ENCODE assay signal across 16 cellular contexts in the genomic region with DNA sequence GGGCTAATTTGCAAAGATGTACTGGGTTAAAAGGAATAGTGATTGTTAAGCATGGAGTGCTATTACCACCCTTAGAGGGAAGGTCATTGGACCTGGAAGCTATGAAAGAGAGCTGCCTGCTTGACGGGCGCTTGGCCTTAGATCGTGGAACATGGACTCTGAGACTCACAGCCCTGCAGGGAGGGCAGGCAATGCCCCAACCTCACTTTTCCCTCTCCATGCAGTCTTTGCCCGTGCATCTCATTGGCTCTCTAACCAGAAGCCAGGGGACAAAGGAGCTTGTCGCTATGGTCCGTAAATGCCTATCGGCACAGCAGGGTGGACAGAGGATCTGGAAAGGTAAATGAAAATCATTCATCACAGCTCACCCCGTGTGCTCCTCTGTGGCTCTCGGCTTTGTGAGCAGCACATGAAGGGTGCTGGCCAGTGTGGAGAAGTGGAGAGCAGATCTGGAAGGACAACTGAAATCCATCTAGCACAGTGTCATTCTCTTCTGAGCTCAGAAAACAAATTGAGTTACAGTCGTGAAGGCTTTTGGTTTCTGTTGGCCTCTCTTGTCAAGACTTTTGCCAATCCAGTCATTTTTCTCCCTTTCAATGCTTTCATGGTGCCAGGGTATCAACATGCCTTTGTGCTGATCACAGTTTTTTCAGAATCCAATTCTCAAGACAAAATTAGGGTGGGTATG.
A peak's percentile ranks its signal among the peaks of the same experiment; 100 is the strongest.
DNase-seq lines count a peak whose midpoint lies in the region; ATAC-seq and TF ChIP-seq lines count a peak whose summit lies in the region.
"Had no signal": no experiment of that assay in that cellular context is flagged by ENCODE, and none has a peak within 500 bp of the region (broad histone marks: within the 10 kb centered on the region; RNA-seq: fewer than 3 reads in every experiment).

No MANE protein-coding gene starts in this region.

- DNase-seq in A673 (ENCODE audit: low spot score), result no peak
- peak; percentile 66 for DNase-seq in NCI-H774 (lab: John Stamatoyannopoulos, UW)
- DNase-seq in neuronal stem cell (ENCODE audit: low spot score), result no peak
- no peak for DNase-seq in Kasumi-1 (lab: John Stamatoyannopoulos, UW)
- no peak for DNase-seq in inferior parietal cortex (ENCODE audit: extremely low spot score)
- no peak for DNase-seq in NCI-H1930 (lab: John Stamatoyannopoulos, UW)
- DNase-seq: activated CD4-positive, alpha-beta T cell treated with anti-CD3 and anti-CD28 coated beads for 48 hours; activated T-cell treated with anti-CD3 and anti-CD28 coated beads, Interleukin-2, amount 50 U/mL, for 1 hour; NCI-H1436; NCI-H524 treated with DMSO at 0.1 percent for 48 hours; RPMI8226; testis had no signal

- POLR2A ChIA-PET in A673 (lab: Charles Lee; ENCODE audit: low non-redundant PET), result interaction anchor here (0.8 kb wide), 1 partner anchor 179 kb away, joined by 3 read pairs; no protein-coding TSS in a partner anchor

- BruUV-seq in A673 (replicated peaks; lab: Mats Ljungman, UMichigan), result no TSS peak

- WGBS in gastroesophageal sphincter (ENCODE audit: low coverage in 1 of 2), 2 donors, result 20 to 68% methylated on average over 1 to 10 of the region's 10 CpGs
- WGBS in neuronal stem cell (ENCODE audit: extremely low coverage in 2 of 2, insufficient read length in 2 of 2, insufficient replicate concordance in 1 of 2), 2 donors, result no CpG with 5 or more reads among the region's 10 CpGs

- no peak for ATAC-seq in gastroesophageal sphincter
- no peak for ATAC-seq in GM21447 (IDR thresholded peaks at IDR 0.05; ENCODE audit: unreplicated experiment)

- peaks cover 52% of the 10 kb centered on the region for H3K4me1 ChIP-seq in A673 (ENCODE audit: insufficient read depth, low read length, poor library complexity, severe bottlenecking)
- H3K4me1 ChIP-seq in gastroesophageal sphincter, result peaks cover 0 to 24% (median 7%) of the 10 kb centered on the region in 3 donors
- H3K4me1 ChIP-seq in neuronal stem cell (ENCODE audit: control insufficient read depth in 2 of 2, insufficient read depth in 1 of 2, low read depth in 1 of 2, low read length in 2 of 2), result peaks cover 8 to 10% of the 10 kb centered on the region in 2 donors
- H3K4me1 ChIP-seq: testis had no signal

- H2AFZ ChIP-seq in neuronal stem cell (ENCODE audit: low read length), result peak overlapping the region; percentile 84

- no peak overlapping the region for H2BK15ac ChIP-seq in neuronal stem cell (ENCODE audit: low read length)

- no peak for TF ChIP-seq POLR2A in gastroesophageal sphincter (IDR thresholded peaks at IDR 0.05)

- H3K9me3 ChIP-seq in A673 (ENCODE audit: low read depth, low read length, poor library complexity, severe bottlenecking) (no peaks in the 10 kb centered on the region), gastroesophageal sphincter (no peaks in the 10 kb centered on the region), neuronal stem cell (replicated peaks in 1 of 2; ENCODE audit: control insufficient read depth in 2 of 2, insufficient read depth in 1 of 2, low read depth in 1 of 2, low read length in 2 of 2) (no peaks in the 10 kb centered on the region)
- H3K9me3 ChIP-seq: testis had no signal

- intact Hi-C loops in A673 (cut with micrococcal nuclease; ENCODE audit: unreplicated experiment), result loop anchor here (2.0 to 5.0 kb wide), 3 partner anchors 15 to 186 kb away; a partner anchor contains a TSS

- H2BK12ac ChIP-seq in neuronal stem cell (ENCODE audit: low read length), result no peak overlapping the region

- no peak overlapping the region for H3K4me2 ChIP-seq in neuronal stem cell (ENCODE audit: insufficient read depth, low read length, poor library complexity, severe bottlenecking)
- H3K4me2 ChIP-seq: smooth muscle cell had no signal

- peak overlapping the region; percentile 13 for H3K18ac ChIP-seq in neuronal stem cell (ENCODE audit: low read length)

- H3K4ac ChIP-seq in neuronal stem cell (ENCODE audit: low read length), result no peak overlapping the region

- no peaks in the 10 kb centered on the region for H3K79me1 ChIP-seq in neuronal stem cell (ENCODE audit: low read depth, low read length)

- CTCF ChIA-PET in A673 (lab: Charles Lee), result no interaction called here

- no peak overlapping the region for H2BK120ac ChIP-seq in neuronal stem cell (ENCODE audit: low read depth, low read length)

- no peak overlapping the region for H4K8ac ChIP-seq in neuronal stem cell (ENCODE audit: low read depth, low read length)

- H3K14ac ChIP-seq in neuronal stem cell (ENCODE audit: low read length), result no peak overlapping the region

- H3K36me3 ChIP-seq in A673 (ENCODE audit: insufficient read depth, low read length, poor library complexity, severe bottlenecking), result no peaks in the 10 kb centered on the region
- no peaks in the 10 kb centered on the region for H3K36me3 ChIP-seq in gastroesophageal sphincter
- no peaks in the 10 kb centered on the region for H3K36me3 ChIP-seq in neuronal stem cell (replicated peaks in 1 of 2; ENCODE audit: control insufficient read depth in 2 of 2, insufficient read depth in 2 of 2, low read length in 2 of 2)

- TF ChIP-seq CTCF in A673 (conservative IDR thresholded peaks at IDR 0.05; ENCODE audit: low read depth, low read length), result no peak
- TF ChIP-seq CTCF in gastroesophageal sphincter (IDR thresholded peaks at IDR 0.05), result no peak

- no peak overlapping the region for H2AK5ac ChIP-seq in neuronal stem cell (ENCODE audit: low read depth, low read length)

- no peak overlapping the region for H3K9ac ChIP-seq in neuronal stem cell (ENCODE audit: low read depth, low read length, poor library complexity)

- peak overlapping the region; percentile 69 for H3K27ac ChIP-seq in A673 (ENCODE audit: low read depth, low read length, poor library complexity, severe bottlenecking)
- peak overlapping the region in 3 of 4 donors; percentile 6 to 51 (median 29) for H3K27ac ChIP-seq in gastroesophageal sphincter
- no peak overlapping the region for H3K27ac ChIP-seq in neuronal stem cell (replicated peaks; ENCODE audit: low read length)
- H3K27ac ChIP-seq: foreskin keratinocyte, testis had no signal

- no peak overlapping the region for H4K91ac ChIP-seq in neuronal stem cell (ENCODE audit: low read depth, low read length, poor library complexity)

- H3K4me3 ChIP-seq in A673 (ENCODE audit: low read depth, low read length, poor library complexity, severe bottlenecking), result no peak overlapping the region
- no peak overlapping the region for H3K4me3 ChIP-seq in gastroesophageal sphincter
- H3K4me3 ChIP-seq in neuronal stem cell (ENCODE audit: low read length in 2 of 2), result peak overlapping the region in 1 of 2 donors; percentile 25
- H3K4me3 ChIP-seq: smooth muscle cell, testis had no signal

- no peak overlapping the region for H2BK5ac ChIP-seq in neuronal stem cell (ENCODE audit: low read length)

- no peak overlapping the region for H3K23ac ChIP-seq in neuronal stem cell (ENCODE audit: low read depth, low read length, poor library complexity)

- TF ChIP-seq EP300 in gastroesophageal sphincter (IDR thresholded peaks at IDR 0.05), result no peak

- H3K27me3 ChIP-seq in A673 (replicated peaks; ENCODE audit: insufficient read depth, low read depth, low read length, poor library complexity) (no peaks in the 10 kb centered on the region), gastroesophageal sphincter (no peaks in the 10 kb centered on the region), neuronal stem cell (ENCODE audit: control insufficient read depth in 3 of 3, insufficient read depth in 3 of 3, low read depth in 1 of 3, low read length in 3 of 3) (no peaks in the 10 kb centered on the region)
- H3K27me3 ChIP-seq: foreskin keratinocyte, testis had no signal
